ENCODE assay signal across 16 cellular contexts in genomic region chr1:193590102-193590501, GRCh38.
"Had no signal": no experiment of that assay in that cellular context is flagged by ENCODE, and none has a peak within 500 bp of the region (broad histone marks: within the 10 kb centered on the region; RNA-seq: fewer than 3 reads in every experiment).

No MANE protein-coding gene starts in this region.

- H3K4me1 ChIP-seq: colonic mucosa had no signal

- H3K9me3 ChIP-seq: colonic mucosa, gastroesophageal sphincter, suprapubic skin, upper lobe of left lung had no signal

- H3K4me3 ChIP-seq: colonic mucosa, gastroesophageal sphincter, suprapubic skin, upper lobe of left lung had no signal

- ATAC-seq: gastroesophageal sphincter had no signal

- H3K9me3 Mint-ChIP-seq: activated naive CD4-positive, alpha-beta T cell treated with anti-CD3 and anti-CD28 coated beads, Interleukin-2, amount 10 ng/mL, durations not matched to agents 7 days and 5 days; activated T-helper 2 cell treated with anti-CD3 and anti-CD28 coated beads, Interferon-gamma antibody, Interleukin-2, Interleukin-4, amounts not matched to agents 10 μg/mL and 5 μg/mL and 100 μg/mL, durations not matched to agents 14 hours and 24 hours and 36 hours; nephron had no signal

- H3K27me3 Mint-ChIP-seq: activated naive CD4-positive, alpha-beta T cell treated with anti-CD3 and anti-CD28 coated beads, Interleukin-2, amount 10 ng/mL, durations not matched to agents 7 days and 5 days had no signal

- DNase-seq: activated CD4-positive, alpha-beta T cell treated with anti-CD3 and anti-CD28 coated beads for 48 hours; activated naive CD4-positive, alpha-beta T cell treated with anti-CD3 and anti-CD28 coated beads, Interleukin-2, amount 10 ng/mL, durations not matched to agents 7 days and 5 days; caudate nucleus; effector CD4-positive, alpha-beta T cell; hypothalamus; kidney glomerular epithelial cell; stimulated activated CD4-positive, alpha-beta T cell treated with anti-CD3 and anti-CD28 coated beads, Interleukin-12 subunit alpha, Interleukin-12 subunit beta, amount 100 ng/mL, for 4 hours; stimulated activated naive CD4-positive, alpha-beta T cell treated with Interleukin-2 at 50 U/mL for 16 hours; T1000; upper lobe of left lung had no signal

- H3K36me3 Mint-ChIP-seq: activated naive CD4-positive, alpha-beta T cell treated with anti-CD3 and anti-CD28 coated beads, Interleukin-2, amount 10 ng/mL, durations not matched to agents 7 days and 5 days had no signal

- H3K27me3 ChIP-seq: colonic mucosa, gastroesophageal sphincter, suprapubic skin, upper lobe of left lung had no signal

- H3K27ac ChIP-seq: colonic mucosa, epithelial cell of prostate, gastroesophageal sphincter, suprapubic skin, upper lobe of left lung had no signal

- H3K36me3 ChIP-seq: colonic mucosa, gastroesophageal sphincter, suprapubic skin, upper lobe of left lung had no signal

- H3K27ac Mint-ChIP-seq: activated naive CD4-positive, alpha-beta T cell treated with anti-CD3 and anti-CD28 coated beads, Interleukin-2, amount 10 ng/mL, durations not matched to agents 7 days and 5 days; activated T-helper 2 cell treated with anti-CD3 and anti-CD28 coated beads, Interferon-gamma antibody, Interleukin-2, Interleukin-4, amounts not matched to agents 10 μg/mL and 5 μg/mL and 100 μg/mL, durations not matched to agents 14 hours and 24 hours and 36 hours had no signal

- H3K4me3 Mint-ChIP-seq: activated naive CD4-positive, alpha-beta T cell treated with anti-CD3 and anti-CD28 coated beads, Interleukin-2, amount 10 ng/mL, durations not matched to agents 7 days and 5 days had no signal
